Comparison of ENCODE assay signal across 9 cellular contexts in genomic region chr3:9900965-9901415, GRCh38. TPM values are rescaled to one million over a fixed set of nuclear protein-coding genes. Genes with fewer than 3 reads are reported as not detected.
"Had no signal": no experiment of that assay in that cellular context is flagged by ENCODE, and none has a peak within 500 bp of the region (broad histone marks: within the 10 kb centered on the region; RNA-seq: fewer than 3 reads in every experiment).

No MANE protein-coding gene starts in this region.

RNA-seq across cellular contexts. Expression of gene CIDEC, which starts 20.9 kb away (rescaled TPM):
- total RNA-seq: dermis blood vessel endothelial cell; endodermal cell; endothelial cell of umbilical vein; foreskin keratinocyte; kidney; mononuclear cell; natural killer cell treated with Interleukin-12 subunit alpha and Interleukin-12 subunit beta and Interleukin-15 and Interleukin-18, amount 100 ng/mL, for 72 hours; smooth muscle cell; temporal lobe had no signal
- polyA plus RNA-seq: smooth muscle cell had no signal
